In genomic region chr16:530111-530817, GRCh38 we compare ENCODE assay signal across 11 cellular contexts. TPM values are rescaled to one million over a fixed set of nuclear protein-coding genes. Genes with fewer than 3 reads are reported as not detected.
DNase-seq lines count a peak whose midpoint lies in the region; ATAC-seq and TF ChIP-seq lines count a peak whose summit lies in the region.
"Had no signal": no experiment of that assay in that cellular context is flagged by ENCODE, and none has a peak within 500 bp of the region (broad histone marks: within the 10 kb centered on the region; RNA-seq: fewer than 3 reads in every experiment).

No MANE protein-coding gene starts in this region.

- H4K20me1 ChIP-seq in DOHH2 (ENCODE audit: control insufficient read depth, insufficient read depth, low read depth, low read length) (peaks cover 14% of the 10 kb centered on the region), PC-3 (ENCODE audit: low read length) (peaks cover 32% of the 10 kb centered on the region)

- no peak for DNase-seq in PC-3
- no peak for DNase-seq in effector memory CD8-positive, alpha-beta T cell
- no peak for DNase-seq in progenitor cell of endocrine pancreas (ENCODE audit: low spot score, unreplicated experiment)
- no peak for DNase-seq in SK-N-DZ (ENCODE audit: low spot score)
- no peak for DNase-seq in HPDE6-E6E7 (ENCODE audit: extremely low spot score)
- no peak for DNase-seq in SIG-M5 treated with dmso at 0.1 percent for 504 hours (lab: John Stamatoyannopoulos, UW; ENCODE audit: unreplicated experiment)
- DNase-seq: left ventricle myocardium inferior, NCI-H1694 had no signal

- H3K9ac ChIP-seq in PC-3 (ENCODE audit: low read length) = no peak overlapping the region

- H3K27me3 Mint-ChIP-seq in effector memory CD8-positive, alpha-beta T cell = no peaks in the 10 kb centered on the region
- H3K27me3 Mint-ChIP-seq in progenitor cell of endocrine pancreas = no peaks in the 10 kb centered on the region

- POLR2A ChIA-PET in PC-3 (lab: Charles Lee; ENCODE audit: unreplicated experiment) = no interaction called here

- intact Hi-C loops in PC-3 (cut with micrococcal nuclease) = no loop called here

- H3K79me2 ChIP-seq in DOHH2 (ENCODE audit: control insufficient read depth, low read length) (peaks cover 91% of the 10 kb centered on the region), PC-3 (ENCODE audit: low read length) (peaks cover 87% of the 10 kb centered on the region)

- H3K9me2 ChIP-seq in DOHH2 (replicated peaks; ENCODE audit: control insufficient read depth, low read length) = no peaks in the 10 kb centered on the region
- no peaks in the 10 kb centered on the region for H3K9me2 ChIP-seq in PC-3 (replicated peaks; ENCODE audit: low read length)

- peak overlapping the region; percentile 43 to 95 for H3K4me3 Mint-ChIP-seq in effector memory CD8-positive, alpha-beta T cell
- peak overlapping the region; percentile 52 for H3K4me3 Mint-ChIP-seq in progenitor cell of endocrine pancreas (ENCODE audit: low read depth)

- H3K36me3 ChIP-seq in DOHH2 (ENCODE audit: control insufficient read depth, low read length) (peaks cover 35% of the 10 kb centered on the region), PC-3 (ENCODE audit: low read depth, low read length) (no peaks in the 10 kb centered on the region)
- H3K36me3 ChIP-seq: left ventricle myocardium inferior, right atrium auricular region, vagina had no signal

- no TSS peak for BruUV-seq in PC-3 (replicated peaks; lab: Mats Ljungman, UMichigan)

- H3K4me2 ChIP-seq in DOHH2 (ENCODE audit: low read length) (peak overlapping the region; percentile 68; the same call in 1 of the 2 replicates), PC-3 (ENCODE audit: low read length) (0 out of 2 replicates have a peak overlapping the region, but pooled peaks have one; percentile 98)

- peaks cover 25% of the 10 kb centered on the region for H3K4me1 ChIP-seq in DOHH2 (ENCODE audit: control insufficient read depth, low read length)
- H3K4me1 ChIP-seq in PC-3 (ENCODE audit: insufficient read depth, low read length) = peaks cover 37% of the 10 kb centered on the region

- H3K36me3 Mint-ChIP-seq in effector memory CD8-positive, alpha-beta T cell (ENCODE audit: insufficient read depth) = peaks cover 9% of the 10 kb centered on the region
- peaks cover 2% of the 10 kb centered on the region for H3K36me3 Mint-ChIP-seq in progenitor cell of endocrine pancreas (ENCODE audit: insufficient read depth)

- peaks cover 3% of the 10 kb centered on the region for H3F3A ChIP-seq in DOHH2 (ENCODE audit: control insufficient read depth, insufficient read depth)
- no peaks in the 10 kb centered on the region for H3F3A ChIP-seq in PC-3 (ENCODE audit: low read length, unreplicated experiment)

- peak overlapping the region in 1 of 2 donors; percentile 72 for H3K27ac Mint-ChIP-seq in effector memory CD8-positive, alpha-beta T cell
- no peak overlapping the region for H3K27ac Mint-ChIP-seq in progenitor cell of endocrine pancreas

- TF ChIP-seq CTCF in DOHH2 (IDR thresholded peaks at IDR 0.05; ENCODE audit: low read depth, low read length, poor library complexity, severe bottlenecking) (no peak), PC-3 (conservative IDR thresholded peaks at IDR 0.05; ENCODE audit: low read depth, low read length) (no peak), progenitor cell of endocrine pancreas (IDR thresholded peaks at IDR 0.05; ENCODE audit: unreplicated experiment) (no peak)

- H3K4me3 ChIP-seq in DOHH2 (ENCODE audit: low read length) = no peak overlapping the region
- H3K4me3 ChIP-seq in PC-3 (ENCODE audit: low read length) = no peak overlapping the region
- H3K4me3 ChIP-seq: right atrium auricular region had no signal

- peaks cover 30 to 34% of the 10 kb centered on the region in 2 donors for H3K4me1 Mint-ChIP-seq in effector memory CD8-positive, alpha-beta T cell (ENCODE audit: low read depth in 2 of 2)
- H3K4me1 Mint-ChIP-seq in progenitor cell of endocrine pancreas (ENCODE audit: low read depth) = peaks cover 23% of the 10 kb centered on the region

- H2AFZ ChIP-seq in PC-3 (ENCODE audit: low read length) = no peak overlapping the region

- no peaks in the 10 kb centered on the region for H3K9me3 ChIP-seq in DOHH2 (ENCODE audit: control insufficient read depth, insufficient read depth, low read length)
- no peaks in the 10 kb centered on the region for H3K9me3 ChIP-seq in PC-3 (ENCODE audit: low read length)
- H3K9me3 ChIP-seq: left ventricle myocardium inferior, right atrium auricular region, vagina had no signal

- H3K27me3 ChIP-seq in DOHH2 (ENCODE audit: control insufficient read depth, low read length) (no peaks in the 10 kb centered on the region), PC-3 (ENCODE audit: low read length) (no peaks in the 10 kb centered on the region)
- H3K27me3 ChIP-seq: right atrium auricular region, vagina had no signal

- no peak for ATAC-seq in PC-3
- ATAC-seq in effector memory CD8-positive, alpha-beta T cell (replicated peaks) = no peak

- CTCF ChIA-PET in PC-3 (lab: Charles Lee) = no interaction called here

- no peaks in the 10 kb centered on the region for H3K9me3 Mint-ChIP-seq in effector memory CD8-positive, alpha-beta T cell
- no peaks in the 10 kb centered on the region for H3K9me3 Mint-ChIP-seq in progenitor cell of endocrine pancreas (ENCODE audit: low read depth)

- no peak overlapping the region for H3K27ac ChIP-seq in DOHH2 (ENCODE audit: low read depth, low read length)
- H3K27ac ChIP-seq in PC-3 (ENCODE audit: low read length) = no peak overlapping the region
- H3K27ac ChIP-seq: right atrium auricular region had no signal

RNA-seq across cellular contexts. Expression of gene CAPN15, which starts 2.8 kb away (rescaled TPM):
- total RNA-seq in PC-3 (2014; rRNA removed) (60.4 and 78.1 TPM in 2 replicates), progenitor cell of endocrine pancreas (53.9 and 57.4 TPM in 2 replicates)
- 31.5 and 37.4 TPM in 2 replicates for polyA plus RNA-seq in SK-N-DZ (2014; cell fraction: cytosol; rRNA removed)
- 93.2 and 148 TPM in 2 replicates for polyA plus RNA-seq in SK-N-DZ (2014; cell fraction: nucleus; rRNA removed)

RNA-seq across cellular contexts. Expression of gene PRR35, which starts 29.9 kb away (rescaled TPM):
- total RNA-seq in PC-3 (2014; rRNA removed) (not detected in 2 replicates), progenitor cell of endocrine pancreas (not detected in 2 replicates)
- 0.06 and 0.24 TPM in 2 replicates for polyA plus RNA-seq in SK-N-DZ (2014; cell fraction: cytosol; rRNA removed)
- not detected in 2 replicates for polyA plus RNA-seq in SK-N-DZ (2014; cell fraction: nucleus; rRNA removed)
- total RNA-seq: left ventricle myocardium inferior, right atrium auricular region, vagina had no signal

RNA-seq across cellular contexts. Expression of gene NHLRC4, which starts 36.5 kb away (rescaled TPM):
- 0.44 TPM in 1 of 2 replicates, not detected in the other for total RNA-seq in PC-3 (2014; rRNA removed)
- 0.51 and 1.4 TPM in 2 replicates for total RNA-seq in progenitor cell of endocrine pancreas
- polyA plus RNA-seq in SK-N-DZ (2014; cell fraction: cytosol; rRNA removed) = 1.3 and 1.8 TPM in 2 replicates
- polyA plus RNA-seq in SK-N-DZ (2014; cell fraction: nucleus; rRNA removed) = 2.8 and 3.7 TPM in 2 replicates

RNA-seq across cellular contexts. Expression of gene PIGQ, which starts 39.5 kb away (rescaled TPM):
- total RNA-seq in PC-3 (2014; rRNA removed) = 36.0 and 43.8 TPM in 2 replicates
- 109 TPM in 2 replicates for total RNA-seq in progenitor cell of endocrine pancreas
- 25.3 and 35.9 TPM in 2 replicates for polyA plus RNA-seq in SK-N-DZ (2014; cell fraction: cytosol; rRNA removed)
- 138 and 159 TPM in 2 replicates for polyA plus RNA-seq in SK-N-DZ (2014; cell fraction: nucleus; rRNA removed)

RNA-seq across cellular contexts. Expression of gene RAB40C, which starts 59.6 kb away (rescaled TPM):
- total RNA-seq in PC-3 (2014; rRNA removed) (19.5 and 27.0 TPM in 2 replicates), progenitor cell of endocrine pancreas (29.0 and 30.6 TPM in 2 replicates)
- 23.8 and 35.5 TPM in 2 replicates for polyA plus RNA-seq in SK-N-DZ (2014; cell fraction: cytosol; rRNA removed)
- polyA plus RNA-seq in SK-N-DZ (2014; cell fraction: nucleus; rRNA removed) = 41.2 and 43.2 TPM in 2 replicates
